In the genomic region with DNA sequence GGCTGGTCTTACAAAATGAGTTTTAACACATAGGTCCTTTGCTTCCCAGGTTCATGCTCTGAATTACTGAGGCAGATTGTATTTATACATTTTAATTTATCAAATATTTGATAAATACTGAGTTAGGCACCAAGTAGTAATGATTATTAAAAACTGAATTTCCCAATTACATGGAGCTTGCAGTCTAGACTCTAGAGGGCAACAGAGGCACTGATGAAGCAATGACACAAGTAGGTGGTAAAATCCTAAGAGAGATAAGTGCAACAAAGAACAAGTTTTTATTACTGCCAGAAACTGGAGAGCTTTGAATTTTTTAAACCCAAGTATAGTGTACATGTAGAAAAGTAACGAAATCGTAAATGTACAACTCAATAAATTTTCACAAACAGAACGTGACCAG, we compare ENCODE assay signal across 11 cellular contexts.
DNase-seq lines count a peak whose midpoint lies in the region; ATAC-seq, FAIRE-seq and TF ChIP-seq lines count a peak whose summit lies in the region.
"Had no signal": no experiment of that assay in that cellular context is flagged by ENCODE, and none has a peak within 500 bp of the region (broad histone marks: within the 10 kb centered on the region; RNA-seq: fewer than 3 reads in every experiment).

No MANE protein-coding gene starts in this region.

- H3K9me3 ChIP-seq in A673 (ENCODE audit: low read depth, low read length, poor library complexity, severe bottlenecking) = no peaks in the 10 kb centered on the region
- no peaks in the 10 kb centered on the region for H3K9me3 ChIP-seq in HepG2 (ENCODE audit: low read length)

- no peak overlapping the region for H3K4me3 ChIP-seq in A673 (ENCODE audit: low read depth, low read length, poor library complexity, severe bottlenecking)
- H3K4me3 ChIP-seq in HepG2 (replicated peaks in 1 of 3; ENCODE audit: insufficient read depth in 1 of 3, low read depth in 2 of 3, low read length in 3 of 3) = no peak overlapping the region

- no peak overlapping the region for H3K27ac Mint-ChIP-seq in chondrocyte (ENCODE audit: unreplicated experiment)
- H3K27ac Mint-ChIP-seq: effector memory CD8-positive, alpha-beta T cell; IgD-negative memory B cell had no signal

- intact Hi-C loops in A673 (cut with micrococcal nuclease; ENCODE audit: unreplicated experiment) (loop anchor here (5.0 kb wide), 1 partner anchor 570 kb away; no protein-coding TSS in a partner anchor), HepG2 (cut with micrococcal nuclease; ENCODE audit: unreplicated experiment) (loop anchor here (2.0 kb wide), 1 partner anchor 571 kb away; no protein-coding TSS in a partner anchor)

- CTCF ChIA-PET in A673 (lab: Charles Lee) (interaction anchor here (1.7 kb wide), 1 partner anchor 12 kb away, joined by 6 read pairs; no protein-coding TSS in a partner anchor), HepG2 (lab: Yijun Ruan, JAX; ENCODE audit: low intra/inter-chr PET ratio, low total read pairs) (no interaction called here)

- no peaks in the 10 kb centered on the region for H3K27me3 ChIP-seq in A673 (replicated peaks; ENCODE audit: insufficient read depth, low read depth, low read length, poor library complexity)
- peaks cover 0 to 2% of the 10 kb centered on the region in 2 experiments; a peak in 2 of 5 replicates for H3K27me3 ChIP-seq in HepG2 (ENCODE audit: control insufficient read depth in 1 of 2, insufficient read depth in 2 of 2, low read length in 2 of 2)

- no peaks in the 10 kb centered on the region for H3K9me3 Mint-ChIP-seq in chondrocyte (ENCODE audit: low read depth)

- no peaks in the 10 kb centered on the region for H3K27me3 Mint-ChIP-seq in chondrocyte (ENCODE audit: low read depth)
- H3K27me3 Mint-ChIP-seq: effector memory CD8-positive, alpha-beta T cell; IgD-negative memory B cell had no signal

- no peak for TF ChIP-seq EP300 in HepG2 (IDR thresholded peaks at IDR 0.05; ENCODE audit: low read depth in 2 of 2, low read length in 2 of 2)
- TF ChIP-seq EP300 in HepG2 (CRISPR knock-in tag; IDR thresholded peaks at IDR 0.05; ENCODE audit: borderline replicate concordance) = no peak

- DNase-seq in A673 (ENCODE audit: low spot score) (peak; percentile 36), Kasumi-1 (lab: John Stamatoyannopoulos, UW) (peak; percentile 23 to 32), chondrocyte (ENCODE audit: low spot score) (no peak), HepG2 (ENCODE audit: low spot score) (peak; percentile 3), NCI-H2081 (lab: John Stamatoyannopoulos, UW) (no peak), NCI-H1436 (lab: John Stamatoyannopoulos, UW) (no peak), cerebellum (ENCODE audit: low spot score) (no peak)
- DNase-seq: C1 segment of cervical spinal cord; effector memory CD8-positive, alpha-beta T cell had no signal

- BruUV-seq in A673 (replicated peaks; lab: Mats Ljungman, UMichigan) = no TSS peak
- no TSS peak for BruUV-seq in HepG2 (replicated peaks; lab: Mats Ljungman, UMichigan)

- ATAC-seq in HepG2 (peak; percentile 38; the same call in 1 of the 3 replicates), GM21717 (IDR thresholded peaks at IDR 0.05; ENCODE audit: unreplicated experiment) (no peak)
- ATAC-seq: effector memory CD8-positive, alpha-beta T cell had no signal

- H3K4me1 ChIP-seq in A673 (ENCODE audit: insufficient read depth, low read length, poor library complexity, severe bottlenecking) (no peaks in the 10 kb centered on the region), HepG2 (ENCODE audit: insufficient read depth, low read length) (no peaks in the 10 kb centered on the region)

- no peaks in the 10 kb centered on the region for H3K79me2 ChIP-seq in HepG2 (ENCODE audit: insufficient read depth, low read length)

- H3K36me3 Mint-ChIP-seq in chondrocyte (ENCODE audit: low read depth) = no peaks in the 10 kb centered on the region

- in situ Hi-C loops in HepG2 (cut with HindIII; ENCODE audit: extremely low pct_ligation_motif_present, low pct_unique_long_range_greater_than_20kb) = no loop called here

- H2AFZ ChIP-seq in HepG2 (ENCODE audit: low read length) = no peak overlapping the region

- no peak overlapping the region for H3K9ac ChIP-seq in HepG2 (ENCODE audit: insufficient read depth, low read depth, low read length)

- H4K20me1 ChIP-seq in HepG2 (ENCODE audit: insufficient read depth, low read length) = no peaks in the 10 kb centered on the region

- POLR2A ChIA-PET in A673 (lab: Charles Lee; ENCODE audit: low non-redundant PET) = no interaction called here
- POLR2A ChIA-PET in HepG2 (lab: Yijun Ruan, JAX) = no interaction called here

- TF ChIP-seq CTCF in A673 (conservative IDR thresholded peaks at IDR 0.05; ENCODE audit: low read depth, low read length) (peak; percentile 63), chondrocyte (IDR thresholded peaks at IDR 0.05) (peak; percentile 84), HepG2 (CRISPR knock-in tag; IDR thresholded peaks at IDR 0.05) (no peak)

- no peak overlapping the region for H3K4me3 Mint-ChIP-seq in chondrocyte (ENCODE audit: unreplicated experiment)
- H3K4me3 Mint-ChIP-seq: effector memory CD8-positive, alpha-beta T cell; IgD-negative memory B cell had no signal

- FAIRE-seq in HepG2 (lab: Jason Lieb, UNC) = no peak

- TF ChIP-seq POLR2A in HepG2 (IDR thresholded peaks at IDR 0.05; ENCODE audit: insufficient read depth in 1 of 2, low read depth in 2 of 2, low read length in 2 of 2) = no peak

- no peak for TF ChIP-seq RAD21 in HepG2 (CRISPR knock-in tag; IDR thresholded peaks at IDR 0.05)

- H3K4me2 ChIP-seq in HepG2 (ENCODE audit: low read depth, low read length) = no peak overlapping the region

- H3K4me1 Mint-ChIP-seq in chondrocyte (ENCODE audit: low read depth) = peaks cover 16% of the 10 kb centered on the region
- H3K4me1 Mint-ChIP-seq: IgD-negative memory B cell had no signal

- no peak overlapping the region for H3K27ac ChIP-seq in A673 (ENCODE audit: low read depth, low read length, poor library complexity, severe bottlenecking)
- H3K27ac ChIP-seq in HepG2 (ENCODE audit: extremely low read length, insufficient read depth, low read length) = no peak overlapping the region

- 4% methylated on average over 3 of the region's 3 CpGs for WGBS in HepG2 (ENCODE audit: low lambda C conversion rate)

- H3K36me3 ChIP-seq in A673 (ENCODE audit: insufficient read depth, low read length, poor library complexity, severe bottlenecking) (no peaks in the 10 kb centered on the region), HepG2 (replicated peaks in 1 of 2; ENCODE audit: control insufficient read depth in 1 of 2, insufficient read depth in 2 of 2, low read length in 2 of 2) (no peaks in the 10 kb centered on the region)

TF ChIP-seq in HepG2, 621 proteins besides CTCF, POLR2A, EP300 and RAD21:
- TF ChIP-seq, protein P1, sequence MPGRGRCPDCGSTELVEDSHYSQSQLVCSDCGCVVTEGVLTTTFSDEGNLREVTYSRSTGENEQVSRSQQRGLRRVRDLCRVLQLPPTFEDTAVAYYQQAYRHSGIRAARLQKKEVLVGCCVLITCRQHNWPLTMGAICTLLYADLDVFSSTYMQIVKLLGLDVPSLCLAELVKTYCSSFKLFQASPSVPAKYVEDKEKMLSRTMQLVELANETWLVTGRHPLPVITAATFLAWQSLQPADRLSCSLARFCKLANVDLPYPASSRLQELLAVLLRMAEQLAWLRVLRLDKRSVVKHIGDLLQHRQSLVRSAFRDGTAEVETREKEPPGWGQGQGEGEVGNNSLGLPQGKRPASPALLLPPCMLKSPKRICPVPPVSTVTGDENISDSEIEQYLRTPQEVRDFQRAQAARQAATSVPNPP (CRISPR knock-in tag; IDR thresholded peaks at IDR 0.05) = no peak
- TF ChIP-seq CEBPG (CRISPR knock-in tag; IDR thresholded peaks at IDR 0.05) (peak; percentile 51; the same call in 1 of the 2 replicates), STAG1 (CRISPR knock-in tag; IDR thresholded peaks at IDR 0.05) (peak; percentile 22; the same call in 1 of the 2 replicates), CHD2 (IDR thresholded peaks at IDR 0.05; ENCODE audit: low read depth, low read length) (no peak), TBX2 (CRISPR knock-in tag; IDR thresholded peaks at IDR 0.05; ENCODE audit: borderline replicate concordance) (no peak), ZSCAN20 (CRISPR knock-in tag; IDR thresholded peaks at IDR 0.05; ENCODE audit: borderline replicate concordance) (no peak), ZBTB38 (CRISPR knock-in tag; IDR thresholded peaks at IDR 0.05) (no peak), KDM5A (IDR thresholded peaks at IDR 0.05; ENCODE audit: borderline replicate concordance, low read length) (no peak), CEBPB (IDR thresholded peaks at IDR 0.05; ENCODE audit: borderline replicate concordance, low read depth, low read length) (peak; percentile 21; the same call in 1 of the 2 replicates)
- TF ChIP-seq, protein P2, sequence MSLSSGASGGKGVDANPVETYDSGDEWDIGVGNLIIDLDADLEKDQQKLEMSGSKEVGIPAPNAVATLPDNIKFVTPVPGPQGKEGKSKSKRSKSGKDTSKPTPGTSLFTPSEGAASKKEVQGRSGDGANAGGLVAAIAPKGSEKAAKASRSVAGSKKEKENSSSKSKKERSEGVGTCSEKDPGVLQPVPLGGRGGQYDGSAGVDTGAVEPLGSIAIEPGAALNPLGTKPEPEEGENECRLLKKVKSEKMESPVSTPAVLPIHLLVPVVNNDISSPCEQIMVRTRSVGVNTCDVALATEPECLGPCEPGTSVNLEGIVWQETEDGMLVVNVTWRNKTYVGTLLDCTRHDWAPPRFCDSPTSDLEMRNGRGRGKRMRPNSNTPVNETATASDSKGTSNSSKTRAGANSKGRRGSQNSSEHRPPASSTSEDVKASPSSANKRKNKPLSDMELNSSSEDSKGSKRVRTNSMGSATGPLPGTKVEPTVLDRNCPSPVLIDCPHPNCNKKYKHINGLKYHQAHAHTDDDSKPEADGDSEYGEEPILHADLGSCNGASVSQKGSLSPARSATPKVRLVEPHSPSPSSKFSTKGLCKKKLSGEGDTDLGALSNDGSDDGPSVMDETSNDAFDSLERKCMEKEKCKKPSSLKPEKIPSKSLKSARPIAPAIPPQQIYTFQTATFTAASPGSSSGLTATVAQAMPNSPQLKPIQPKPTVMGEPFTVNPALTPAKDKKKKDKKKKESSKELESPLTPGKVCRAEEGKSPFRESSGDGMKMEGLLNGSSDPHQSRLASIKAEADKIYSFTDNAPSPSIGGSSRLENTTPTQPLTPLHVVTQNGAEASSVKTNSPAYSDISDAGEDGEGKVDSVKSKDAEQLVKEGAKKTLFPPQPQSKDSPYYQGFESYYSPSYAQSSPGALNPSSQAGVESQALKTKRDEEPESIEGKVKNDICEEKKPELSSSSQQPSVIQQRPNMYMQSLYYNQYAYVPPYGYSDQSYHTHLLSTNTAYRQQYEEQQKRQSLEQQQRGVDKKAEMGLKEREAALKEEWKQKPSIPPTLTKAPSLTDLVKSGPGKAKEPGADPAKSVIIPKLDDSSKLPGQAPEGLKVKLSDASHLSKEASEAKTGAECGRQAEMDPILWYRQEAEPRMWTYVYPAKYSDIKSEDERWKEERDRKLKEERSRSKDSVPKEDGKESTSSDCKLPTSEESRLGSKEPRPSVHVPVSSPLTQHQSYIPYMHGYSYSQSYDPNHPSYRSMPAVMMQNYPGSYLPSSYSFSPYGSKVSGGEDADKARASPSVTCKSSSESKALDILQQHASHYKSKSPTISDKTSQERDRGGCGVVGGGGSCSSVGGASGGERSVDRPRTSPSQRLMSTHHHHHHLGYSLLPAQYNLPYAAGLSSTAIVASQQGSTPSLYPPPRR (CRISPR knock-in tag; IDR thresholded peaks at IDR 0.05; ENCODE audit: borderline replicate concordance) = no peak
TF ChIP-seq in HepG2: peak in this region for 3.

Comparison
In these comparisons a context has a peak if more than half of its experiments do, and no peak if none do; other contexts are left out.
1. DNase-seq: peak in A673 (single experiment), Kasumi-1 (2 of 2) and HepG2 (single experiment); none in chondrocyte (single experiment), NCI-H2081 (0 of 2), NCI-H1436 (single experiment) and cerebellum (single experiment).